14 cellular contexts compared by ENCODE assay signal in the genomic region with DNA sequence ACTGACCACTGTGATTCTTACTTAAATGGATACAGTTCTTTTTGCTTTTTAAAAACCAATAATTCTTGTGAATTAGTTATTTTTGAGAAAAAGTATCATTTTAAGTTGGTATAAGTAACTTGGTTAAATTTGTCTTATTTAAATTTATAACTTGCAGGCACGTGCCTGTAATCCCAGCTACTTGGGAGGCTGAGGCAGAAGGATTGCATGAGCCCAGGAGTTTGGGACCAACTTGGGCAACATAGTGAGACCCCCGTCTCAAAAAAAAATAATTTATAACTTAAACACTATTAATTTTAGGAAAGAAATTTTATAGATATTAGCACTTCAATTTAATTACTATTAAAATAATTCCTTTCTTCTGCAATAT. TPM values are rescaled to one million over a fixed set of nuclear protein-coding genes. Genes with fewer than 3 reads are reported as not detected.
A peak's percentile ranks its signal among the peaks of the same experiment; 100 is the strongest.
DNase-seq lines count a peak whose midpoint lies in the region; FAIRE-seq and TF ChIP-seq lines count a peak whose summit lies in the region.
"Had no signal": no experiment of that assay in that cellular context is flagged by ENCODE, and none has a peak within 500 bp of the region (broad histone marks: within the 10 kb centered on the region; RNA-seq: fewer than 3 reads in every experiment).

No MANE protein-coding gene starts in this region.

- H3K4me2 ChIP-seq in Loucy (ENCODE audit: low read depth, low read length, poor library complexity, severe bottlenecking) = peak overlapping the region; percentile 60

- 58 to 81% (median 67%) methylated on average over 2 of the region's 2 CpGs for whole genome bisulfite sequencing in stomach, 5 donors

- no peaks in the 10 kb centered on the region; the same call in 1 of the 2 replicates for H3F3A ChIP-seq in Loucy (ENCODE audit: low read depth)

- no peaks in the 10 kb centered on the region for H3K36me3 ChIP-seq in Loucy (ENCODE audit: insufficient read depth, low read length)
- H3K36me3 ChIP-seq in brain microvascular endothelial cell (replicated peaks) = no peaks in the 10 kb centered on the region
- peaks cover 0 to 25% of the 10 kb centered on the region in 2 donors for H3K36me3 ChIP-seq in kidney (ENCODE audit: control insufficient read depth in 1 of 2, insufficient read depth in 2 of 2, low read length in 2 of 2)
- peaks cover 0 to 4% (median 0%) of the 10 kb centered on the region in 4 donors for H3K36me3 ChIP-seq in stomach

- H4K20me1 ChIP-seq in Loucy (ENCODE audit: insufficient read depth, low read length, poor library complexity, severe bottlenecking) = no peaks in the 10 kb centered on the region

- DNase-seq in brain microvascular endothelial cell (no peak), kidney (no peak), stomach (no peak), NCI-H1694 (lab: John Stamatoyannopoulos, UW) (no peak), GM03348 (ENCODE audit: low spot score) (no peak), NCI-H2081 treated with DMSO at 0.1 percent for 48 hours (lab: John Stamatoyannopoulos, UW) (no peak), NCI-H82 treated with DMSO at 0.1 percent for 48 hours (lab: John Stamatoyannopoulos, UW; ENCODE audit: unreplicated experiment) (no peak)
- DNase-seq: activated CD4-positive, alpha-beta T cell treated with anti-CD3 and anti-CD28 coated beads, Interleukin-2, amount 50 U/mL, for 4 hours; activated effector memory CD4-positive, alpha-beta T cell treated with Interleukin-2 at 50 U/mL for 16 hours; NCI-H1417 treated with DMSO at 0.1 percent for 48 hours; T-helper 1 cell had no signal

- no peak for TF ChIP-seq CTCF in Loucy (conservative IDR thresholded peaks at IDR 0.05; ENCODE audit: low read length)
- TF ChIP-seq CTCF in brain microvascular endothelial cell (IDR thresholded peaks at IDR 0.05; ENCODE audit: low read depth, low read length, missing control alignments) = no peak
- no peak for TF ChIP-seq CTCF in kidney (IDR thresholded peaks at IDR 0.05; ENCODE audit: borderline replicate concordance, extremely low read depth, insufficient read depth)
- TF ChIP-seq CTCF in stomach (IDR thresholded peaks at IDR 0.05) = no peak

- H3K4me3 ChIP-seq in Loucy (ENCODE audit: low read length, poor library complexity, severe bottlenecking) (no peak overlapping the region), brain microvascular endothelial cell (ENCODE audit: low read depth, low read length) (peak overlapping the region; percentile 74), kidney (ENCODE audit: low read length in 2 of 2) (peak overlapping the region; percentile 87 to 93), stomach (peak overlapping the region; percentile 78 to 89 (median 82))

- TF ChIP-seq POLR2A in stomach (IDR thresholded peaks at IDR 0.05) = no peak

- no peak for TF ChIP-seq EP300 in stomach (IDR thresholded peaks at IDR 0.05)

- H3K9ac ChIP-seq in Loucy (ENCODE audit: low read depth, low read length, poor library complexity, severe bottlenecking) (no peak overlapping the region), kidney (ENCODE audit: low read length in 2 of 2) (peak overlapping the region in 1 of 2 donors; percentile 99)

- no peaks in the 10 kb centered on the region for H3K9me2 ChIP-seq in Loucy (replicated peaks; ENCODE audit: low read depth, low read length)

- no peak for FAIRE-seq in kidney (lab: Jason Lieb, UNC)
- FAIRE-seq: colon, D721Med had no signal

- no peaks in the 10 kb centered on the region for H3K79me2 ChIP-seq in Loucy (ENCODE audit: insufficient read depth, low read length)

- H3K27me3 ChIP-seq in Loucy (ENCODE audit: insufficient read depth, low read length, poor library complexity, severe bottlenecking) = no peaks in the 10 kb centered on the region
- H3K27me3 ChIP-seq in brain microvascular endothelial cell (replicated peaks) = no peaks in the 10 kb centered on the region
- no peaks in the 10 kb centered on the region for H3K27me3 ChIP-seq in stomach

- intact Hi-C loops in kidney (cut with DNase I) = no loop called here
- intact Hi-C loops in stomach (cut with DNase I; ENCODE audit: low total_unique reads) = no loop called here

- H3K4me1 ChIP-seq in Loucy (ENCODE audit: insufficient read depth, low read length, poor library complexity, severe bottlenecking) (peaks cover 21% of the 10 kb centered on the region), kidney (ENCODE audit: control insufficient read depth in 1 of 2, insufficient read depth in 1 of 2, low read depth in 1 of 2, low read length in 2 of 2) (peaks cover 0 to under 1% of the 10 kb centered on the region in 2 donors), stomach (peaks cover 22 to 85% (median 57%) of the 10 kb centered on the region in 4 donors)

- no peak overlapping the region for H2AFZ ChIP-seq in Loucy (ENCODE audit: low read length)

- no peak overlapping the region for H3K27ac ChIP-seq in brain microvascular endothelial cell
- peak overlapping the region; percentile 79 to 89 for H3K27ac ChIP-seq in kidney (ENCODE audit: low read depth in 2 of 2, low read length in 2 of 2)
- peak overlapping the region in 3 of 5 donors; percentile 26 to 94 (median 90) for H3K27ac ChIP-seq in stomach

- H3K9me3 ChIP-seq in Loucy (ENCODE audit: insufficient read depth, low read depth, low read length) = no peaks in the 10 kb centered on the region
- H3K9me3 ChIP-seq in kidney (ENCODE audit: control insufficient read depth in 1 of 2, low read length in 2 of 2) = no peaks in the 10 kb centered on the region
- H3K9me3 ChIP-seq in stomach = no peaks in the 10 kb centered on the region

- in situ Hi-C loops in brain microvascular endothelial cell (cut with HindIII; ENCODE audit: low pct_ligation_motif_present, low sequenced_read_pairs) = no loop called here

RNA-seq across cellular contexts. Expression of gene CPEB4, which starts 5.0 kb away (rescaled TPM):
- total RNA-seq in kidney = 73.0 TPM
- 9.5 TPM for polyA plus RNA-seq in kidney (ENCODE audit: insufficient read depth, low read depth, low replicate concordance)
- 100 to 1,000 TPM in 1 of 5 donors, 10 to 100 TPM in 3, 1 to 10 TPM in 1; 6.7 to 115 (median 61.0) TPM for total RNA-seq in stomach
- polyA plus RNA-seq in stomach = 10 to 100 TPM in 1 of 3 donors, 1 to 10 TPM in 2; 3.5 to 14.5 (median 8.3) TPM
